1 cellular context compared by ENCODE assay signal in genomic region chr14:100348253-100348729, GRCh38.
A peak's percentile ranks its signal among the peaks of the same experiment; 100 is the strongest.
TF ChIP-seq lines count a peak whose summit lies in the region.

No MANE protein-coding gene starts in this region.

TF ChIP-seq in HepG2, 621 proteins besides CTCF, POLR2A, EP300 and RAD21 (continues in another document):
- TF ChIP-seq BHLHE40 (IDR thresholded peaks at IDR 0.05; ENCODE audit: low read length) = peak; percentile 87
- 0 out of 2 replicates have a peak, but pooled peaks have one; percentile 30 for TF ChIP-seq BORCS8-MEF2B (CRISPR knock-in tag; IDR thresholded peaks at IDR 0.05)
- TF ChIP-seq ZNF747 (CRISPR knock-in tag; IDR thresholded peaks at IDR 0.05; ENCODE audit: borderline replicate concordance) = no peak
- TF ChIP-seq SIX4 (CRISPR knock-in tag; IDR thresholded peaks at IDR 0.05) = no peak
- TF ChIP-seq KDM5B (CRISPR knock-in tag; IDR thresholded peaks at IDR 0.05; ENCODE audit: borderline replicate concordance) = no peak
- no peak for TF ChIP-seq NONO (IDR thresholded peaks at IDR 0.05)
- peak; percentile 45; the same call in 1 of the 2 replicates for TF ChIP-seq NONO (CRISPR knock-in tag; conservative IDR thresholded peaks at IDR 0.05)
- TF ChIP-seq ELK4 (CRISPR knock-in tag; IDR thresholded peaks at IDR 0.05; ENCODE audit: borderline replicate concordance) = no peak
- TF ChIP-seq PTBP1 (IDR thresholded peaks at IDR 0.05; ENCODE audit: low read depth, low read length, poor library complexity, severe bottlenecking) = no peak
- no peak for TF ChIP-seq ZFP90 (CRISPR knock-in tag; IDR thresholded peaks at IDR 0.05; ENCODE audit: borderline replicate concordance)
- TF ChIP-seq GMEB1 (CRISPR knock-in tag; IDR thresholded peaks at IDR 0.05; ENCODE audit: borderline replicate concordance) = no peak
- TF ChIP-seq DR1 (CRISPR knock-in tag; IDR thresholded peaks at IDR 0.05) = no peak; the same call in 1 of the 2 replicates
- TF ChIP-seq CSRNP1 (CRISPR knock-in tag; IDR thresholded peaks at IDR 0.05) = no peak
- TF ChIP-seq ZNF280B (CRISPR knock-in tag; IDR thresholded peaks at IDR 0.05; ENCODE audit: borderline replicate concordance) = no peak
- TF ChIP-seq MTA1 (CRISPR knock-in tag; IDR thresholded peaks at IDR 0.05; ENCODE audit: borderline replicate concordance) = peak; percentile 63; the same call in 1 of the 2 replicates
- no peak for TF ChIP-seq ZBTB33 (CRISPR knock-in tag; IDR thresholded peaks at IDR 0.05)
- 0 out of 2 replicates have a peak, but pooled peaks have one; percentile 32 for TF ChIP-seq THAP7 (CRISPR knock-in tag; IDR thresholded peaks at IDR 0.05)
- no peak for TF ChIP-seq SP4 (CRISPR knock-in tag; IDR thresholded peaks at IDR 0.05)
- peak; percentile 8; the same call in 1 of the 2 replicates for TF ChIP-seq HNF4A (CRISPR knock-in tag; IDR thresholded peaks at IDR 0.05)
- TF ChIP-seq TEF (CRISPR knock-in tag; IDR thresholded peaks at IDR 0.05) = no peak
- no peak for TF ChIP-seq SOX13 (IDR thresholded peaks at IDR 0.05)
- TF ChIP-seq SOX13 (CRISPR knock-in tag; conservative IDR thresholded peaks at IDR 0.05 in 1 of 2, IDR thresholded peaks at IDR 0.05 in 1 of 2) = peak in 1 of 2 experiments; percentile 61; a peak in 2 of 4 replicates
- TF ChIP-seq PHF5A (CRISPR knock-in tag; IDR thresholded peaks at IDR 0.05; ENCODE audit: low read depth, unreplicated experiment) = no peak
- no peak for TF ChIP-seq KDM2A (CRISPR knock-in tag; IDR thresholded peaks at IDR 0.05; ENCODE audit: borderline replicate concordance, low read depth)
- TF ChIP-seq STAG1 (CRISPR knock-in tag; IDR thresholded peaks at IDR 0.05) = no peak
- TF ChIP-seq ZGPAT (CRISPR knock-in tag; IDR thresholded peaks at IDR 0.05) = no peak
- no peak for TF ChIP-seq ZNF639 (CRISPR knock-in tag; conservative IDR thresholded peaks at IDR 0.05)
- TF ChIP-seq ZFY (CRISPR knock-in tag; IDR thresholded peaks at IDR 0.05) = no peak
- TF ChIP-seq SOX6 (IDR thresholded peaks at IDR 0.05) = no peak
- TF ChIP-seq SOX6 (CRISPR knock-in tag; IDR thresholded peaks at IDR 0.05) = peak; percentile 70
- no peak for TF ChIP-seq NR2F6 (IDR thresholded peaks at IDR 0.05)
- 0 out of 2 replicates have a peak, but pooled peaks have one; percentile 19 for TF ChIP-seq NR2F6 (CRISPR knock-in tag; IDR thresholded peaks at IDR 0.05)
- TF ChIP-seq MBD4 (IDR thresholded peaks at IDR 0.05; ENCODE audit: borderline replicate concordance, low read length) = no peak
- peak; percentile 52; the same call in 1 of the 2 replicates for TF ChIP-seq PATZ1 (CRISPR knock-in tag; IDR thresholded peaks at IDR 0.05)
- TF ChIP-seq FOXA1 (IDR thresholded peaks at IDR 0.05) = no peak
- no peak for TF ChIP-seq FOXA1 (CRISPR knock-in tag; IDR thresholded peaks at IDR 0.05)
- no peak for TF ChIP-seq TFDP2 (CRISPR knock-in tag; IDR thresholded peaks at IDR 0.05)
- TF ChIP-seq MXD3 (CRISPR knock-in tag; IDR thresholded peaks at IDR 0.05) = no peak
- TF ChIP-seq SKI (IDR thresholded peaks at IDR 0.05; ENCODE audit: partially characterized antibody) = peak; percentile 64
- no peak for TF ChIP-seq RBM22 (optimal IDR thresholded peaks at IDR 0.05; ENCODE audit: low read length)
- TF ChIP-seq ZNF776 (CRISPR knock-in tag; IDR thresholded peaks at IDR 0.05) = no peak
- TF ChIP-seq FOXP4 (CRISPR knock-in tag; IDR thresholded peaks at IDR 0.05) = no peak
- TF ChIP-seq PAX8 (CRISPR knock-in tag; IDR thresholded peaks at IDR 0.05; ENCODE audit: borderline replicate concordance) = no peak
- no peak for TF ChIP-seq ZNF367 (CRISPR knock-in tag; IDR thresholded peaks at IDR 0.05; ENCODE audit: borderline replicate concordance)
- TF ChIP-seq ZNF12 (CRISPR knock-in tag; IDR thresholded peaks at IDR 0.05) = no peak
- no peak for TF ChIP-seq MLLT10 (CRISPR knock-in tag; IDR thresholded peaks at IDR 0.05)
- TF ChIP-seq ZNF510 (CRISPR knock-in tag; IDR thresholded peaks at IDR 0.05; ENCODE audit: low read depth) = no peak
